1 cellular context compared by ENCODE assay signal in the genomic region with DNA sequence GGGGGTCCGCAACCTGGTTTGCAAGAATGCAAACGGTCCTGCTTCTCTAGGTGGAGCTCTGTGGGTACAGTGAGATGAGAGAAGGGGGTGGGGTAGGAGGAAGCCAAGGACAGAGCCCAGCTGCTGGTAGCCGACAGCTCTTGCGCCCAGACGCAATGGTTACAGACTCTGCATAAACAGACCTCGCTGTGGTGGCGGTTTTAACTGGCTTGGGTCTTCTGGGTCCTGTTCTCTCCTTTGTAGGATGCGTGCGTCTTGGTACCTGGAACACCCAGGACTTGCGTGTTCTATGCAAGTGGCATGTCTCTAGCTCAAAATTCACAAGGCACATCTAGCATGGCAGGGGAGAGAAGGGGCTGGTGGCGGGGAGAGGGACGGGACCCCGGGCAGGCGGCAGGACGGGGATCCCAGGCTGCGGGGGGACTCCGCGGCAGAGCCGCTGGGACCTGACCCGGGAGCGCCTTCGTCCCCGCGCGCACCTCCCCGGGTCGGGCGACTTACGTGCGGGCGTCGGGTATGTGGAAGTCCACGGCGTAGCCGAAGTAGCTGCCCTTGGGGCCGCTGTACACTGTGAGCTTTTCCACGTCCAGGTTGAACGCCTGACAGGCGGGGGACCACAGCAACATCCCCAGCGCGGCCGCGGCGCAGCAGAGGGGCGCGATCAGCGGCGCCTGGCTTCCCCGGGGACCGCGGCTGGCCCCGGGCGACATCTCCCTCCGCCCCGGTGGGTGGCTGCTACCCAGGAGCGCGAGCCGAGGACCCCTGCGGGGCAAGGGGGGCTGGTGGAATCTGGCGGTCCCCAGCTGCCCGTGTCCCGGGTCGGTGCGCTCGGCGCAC.
TF ChIP-seq lines count a peak whose summit lies in the region.

No MANE protein-coding gene starts in this region.

TF ChIP-seq in HEK293, 187 proteins besides CTCF, POLR2A, EP300 and RAD21 (continued from another document):
- TF ChIP-seq ZBTB10 (tag by site-specific recombination; IDR thresholded peaks at IDR 0.05) = 0 out of 2 replicates have a peak, but pooled peaks have one; percentile 17
- TF ChIP-seq ZNF785 (tag by site-specific recombination; IDR thresholded peaks at IDR 0.05) = no peak
- TF ChIP-seq GLIS2 (tag by site-specific recombination; IDR thresholded peaks at IDR 0.05) = peak; percentile 88
- no peak for TF ChIP-seq SETDB1 (IDR thresholded peaks at IDR 0.05; ENCODE audit: insufficient read length, low read length)
- 0 out of 2 replicates have a peak, but pooled peaks have one; percentile 10 for TF ChIP-seq ZNF394 (tag by site-specific recombination; IDR thresholded peaks at IDR 0.05; ENCODE audit: borderline replicate concordance)
- 0 out of 2 replicates have a peak, but pooled peaks have one; percentile 24 for TF ChIP-seq ZFP37 (tag by site-specific recombination; IDR thresholded peaks at IDR 0.05)
- TF ChIP-seq, protein P1, sequence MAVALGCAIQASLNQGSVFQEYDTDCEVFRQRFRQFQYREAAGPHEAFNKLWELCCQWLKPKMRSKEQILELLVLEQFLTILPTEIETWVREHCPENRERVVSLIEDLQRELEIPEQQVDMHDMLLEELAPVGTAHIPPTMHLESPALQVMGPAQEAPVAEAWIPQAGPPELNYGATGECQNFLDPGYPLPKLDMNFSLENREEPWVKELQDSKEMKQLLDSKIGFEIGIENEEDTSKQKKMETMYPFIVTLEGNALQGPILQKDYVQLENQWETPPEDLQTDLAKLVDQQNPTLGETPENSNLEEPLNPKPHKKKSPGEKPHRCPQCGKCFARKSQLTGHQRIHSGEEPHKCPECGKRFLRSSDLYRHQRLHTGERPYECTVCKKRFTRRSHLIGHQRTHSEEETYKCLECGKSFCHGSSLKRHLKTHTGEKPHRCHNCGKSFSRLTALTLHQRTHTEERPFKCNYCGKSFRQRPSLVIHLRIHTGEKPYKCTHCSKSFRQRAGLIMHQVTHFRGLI (tag by site-specific recombination; IDR thresholded peaks at IDR 0.05) = 0 out of 2 replicates have a peak, but pooled peaks have one; percentile 30
- no peak for TF ChIP-seq ZNF354C (tag by site-specific recombination; IDR thresholded peaks at IDR 0.05; ENCODE audit: borderline replicate concordance, low read depth)
- 0 out of 2 replicates have a peak, but pooled peaks have one; percentile 19 for TF ChIP-seq KLF16 (tag by site-specific recombination; IDR thresholded peaks at IDR 0.05)
- no peak for TF ChIP-seq ZBTB21 (tag by site-specific recombination; IDR thresholded peaks at IDR 0.05)
- peak; percentile 81 for TF ChIP-seq ZBTB26 (tag by site-specific recombination; optimal IDR thresholded peaks at IDR 0.05)
- 0 out of 2 replicates have a peak, but pooled peaks have one; percentile 19 for TF ChIP-seq ZEB2 (tag by site-specific recombination; IDR thresholded peaks at IDR 0.05)
- TF ChIP-seq ZSCAN30 (tag by site-specific recombination; IDR thresholded peaks at IDR 0.05) = no peak
- TF ChIP-seq ZNF2 (tag by site-specific recombination; IDR thresholded peaks at IDR 0.05) = no peak
- peak; percentile 59; the same call in 1 of the 2 replicates for TF ChIP-seq ZNF423 (tag by site-specific recombination; IDR thresholded peaks at IDR 0.05)
- TF ChIP-seq ZFHX2 (tag by site-specific recombination; conservative IDR thresholded peaks at IDR 0.05) = peak; percentile 47
- no peak for TF ChIP-seq ZNF530 (tag by site-specific recombination; IDR thresholded peaks at IDR 0.05; ENCODE audit: low read depth)
- TF ChIP-seq, protein P2, sequence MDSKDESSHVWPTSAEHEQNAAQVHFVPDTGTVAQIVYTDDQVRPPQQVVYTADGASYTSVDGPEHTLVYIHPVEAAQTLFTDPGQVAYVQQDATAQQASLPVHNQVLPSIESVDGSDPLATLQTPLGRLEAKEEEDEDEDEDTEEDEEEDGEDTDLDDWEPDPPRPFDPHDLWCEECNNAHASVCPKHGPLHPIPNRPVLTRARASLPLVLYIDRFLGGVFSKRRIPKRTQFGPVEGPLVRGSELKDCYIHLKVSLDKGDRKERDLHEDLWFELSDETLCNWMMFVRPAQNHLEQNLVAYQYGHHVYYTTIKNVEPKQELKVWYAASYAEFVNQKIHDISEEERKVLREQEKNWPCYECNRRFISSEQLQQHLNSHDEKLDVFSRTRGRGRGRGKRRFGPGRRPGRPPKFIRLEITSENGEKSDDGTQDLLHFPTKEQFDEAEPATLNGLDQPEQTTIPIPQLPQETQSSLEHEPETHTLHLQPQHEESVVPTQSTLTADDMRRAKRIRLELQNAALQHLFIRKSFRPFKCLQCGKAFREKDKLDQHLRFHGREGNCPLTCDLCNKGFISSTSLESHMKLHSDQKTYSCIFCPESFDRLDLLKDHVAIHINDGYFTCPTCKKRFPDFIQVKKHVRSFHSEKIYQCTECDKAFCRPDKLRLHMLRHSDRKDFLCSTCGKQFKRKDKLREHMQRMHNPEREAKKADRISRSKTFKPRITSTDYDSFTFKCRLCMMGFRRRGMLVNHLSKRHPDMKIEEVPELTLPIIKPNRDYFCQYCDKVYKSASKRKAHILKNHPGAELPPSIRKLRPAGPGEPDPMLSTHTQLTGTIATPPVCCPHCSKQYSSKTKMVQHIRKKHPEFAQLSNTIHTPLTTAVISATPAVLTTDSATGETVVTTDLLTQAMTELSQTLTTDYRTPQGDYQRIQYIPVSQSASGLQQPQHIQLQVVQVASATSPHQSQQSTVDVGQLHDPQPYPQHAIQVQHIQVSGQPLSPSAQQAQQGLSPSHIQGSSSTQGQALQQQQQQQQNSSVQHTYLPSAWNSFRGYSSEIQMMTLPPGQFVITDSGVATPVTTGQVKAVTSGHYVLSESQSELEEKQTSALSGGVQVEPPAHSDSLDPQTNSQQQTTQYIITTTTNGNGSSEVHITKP (tag by site-specific recombination; IDR thresholded peaks at IDR 0.05) = peak; percentile 51
- peak; percentile 62; the same call in 1 of the 2 replicates for TF ChIP-seq ZIC2 (tag by site-specific recombination; IDR thresholded peaks at IDR 0.05)
- TF ChIP-seq ZNF350 (tag by site-specific recombination; IDR thresholded peaks at IDR 0.05) = no peak
- peak; percentile 86 for TF ChIP-seq ZNF341 (tag by site-specific recombination; IDR thresholded peaks at IDR 0.05; ENCODE audit: low read depth)
- peak; percentile 17; the same call in 1 of the 2 replicates for TF ChIP-seq ZNF76 (tag by site-specific recombination; IDR thresholded peaks at IDR 0.05; ENCODE audit: borderline replicate concordance, low read depth)
- no peak for TF ChIP-seq WT1 (tag by site-specific recombination; IDR thresholded peaks at IDR 0.05)
- peak; percentile 85 for TF ChIP-seq GLIS1 (tag by site-specific recombination; IDR thresholded peaks at IDR 0.05)
- TF ChIP-seq ZBTB20 (tag by site-specific recombination; IDR thresholded peaks at IDR 0.05) = peak; percentile 64; the same call in 1 of the 2 replicates
- TF ChIP-seq ZNF529 (tag by site-specific recombination; IDR thresholded peaks at IDR 0.05; ENCODE audit: insufficient replicate concordance) = no peak
- TF ChIP-seq ZNF10 (tag by site-specific recombination; IDR thresholded peaks at IDR 0.05) = no peak
- TF ChIP-seq ZSCAN5A (tag by site-specific recombination; IDR thresholded peaks at IDR 0.05) = peak; percentile 21; the same call in 1 of the 2 replicates
